20 cellular contexts compared by ENCODE assay signal in genomic region chr5:133265257-133265656, GRCh38.
DNase-seq lines count a peak whose midpoint lies in the region; ATAC-seq and TF ChIP-seq lines count a peak whose summit lies in the region.
"Had no signal": no experiment of that assay in that cellular context is flagged by ENCODE, and none has a peak within 500 bp of the region (broad histone marks: within the 10 kb centered on the region; RNA-seq: fewer than 3 reads in every experiment).

No MANE protein-coding gene starts in this region.

- no peak overlapping the region for H3K27ac Mint-ChIP-seq in stimulated activated memory B cell treated with anti-CD40 and anti-IgM and Interleukin-4, amounts not matched to agents 10 μg/mL and 1 μg/mL and 100 μg/mL, for 72 hours
- H3K27ac Mint-ChIP-seq: CD4-positive, alpha-beta T cell had no signal

- peaks cover 29% of the 10 kb centered on the region for H3K27me3 Mint-ChIP-seq in stimulated activated memory B cell treated with anti-CD40 and anti-IgM and Interleukin-4, amounts not matched to agents 10 μg/mL and 1 μg/mL and 100 μg/mL, for 72 hours
- H3K27me3 Mint-ChIP-seq: CD4-positive, alpha-beta T cell had no signal

- H3K9me3 Mint-ChIP-seq in stimulated activated memory B cell treated with anti-CD40 and anti-IgM and Interleukin-4, amounts not matched to agents 10 μg/mL and 1 μg/mL and 100 μg/mL, for 72 hours = no peaks in the 10 kb centered on the region
- H3K9me3 Mint-ChIP-seq: CD4-positive, alpha-beta T cell had no signal

- peak; percentile 38 for DNase-seq in GM12865 (ENCODE audit: low read depth)
- DNase-seq in RPMI8226 = peak; percentile 84
- no peak for DNase-seq in NCI-H2171 treated with DMSO at 0.1 percent for 48 hours (lab: John Stamatoyannopoulos, UW)
- DNase-seq in KG1 (lab: John Stamatoyannopoulos, UW) = no peak
- DNase-seq: AML-193; Calu3; CD4-positive, alpha-beta T cell; DMS53; IMR-90; Kasumi-1; NCI-H1105; NCI-H1694 treated with DMSO at 0.1 percent for 48 hours; NCI-H2107; NCI-H226; NCI-H526; NK-92 treated with Interleukin-12 subunit alpha and Interleukin-12 subunit beta, amount 100 ng/mL, for 24 hours; SHP77 treated with DMSO at 0.1 percent for 48 hours had no signal

- H3K4me3 Mint-ChIP-seq in stimulated activated memory B cell treated with anti-CD40 and anti-IgM and Interleukin-4, amounts not matched to agents 10 μg/mL and 1 μg/mL and 100 μg/mL, for 72 hours = no peak overlapping the region
- H3K4me3 Mint-ChIP-seq: CD4-positive, alpha-beta T cell had no signal

- H3K4me1 Mint-ChIP-seq in stimulated activated memory B cell treated with anti-CD40 and anti-IgM and Interleukin-4, amounts not matched to agents 10 μg/mL and 1 μg/mL and 100 μg/mL, for 72 hours = peaks cover 19% of the 10 kb centered on the region

- no peaks in the 10 kb centered on the region for H3K36me3 Mint-ChIP-seq in stimulated activated memory B cell treated with anti-CD40 and anti-IgM and Interleukin-4, amounts not matched to agents 10 μg/mL and 1 μg/mL and 100 μg/mL, for 72 hours

- no peak for TF ChIP-seq CTCF in GM12865 (IDR thresholded peaks at IDR 0.05; ENCODE audit: insufficient read depth, low read depth, low read length, missing control alignments)

- H3K4me3 ChIP-seq in GM12865 (ENCODE audit: low read depth, low read length) = no peak overlapping the region

- ATAC-seq in GM18867 (IDR thresholded peaks at IDR 0.05; ENCODE audit: unreplicated experiment) (peak; percentile 59), HG02571 (IDR thresholded peaks at IDR 0.05; ENCODE audit: unreplicated experiment) (no peak)
- peak; percentile 63 for ATAC-seq in stimulated activated memory B cell treated with anti-CD40 and anti-IgM and Interleukin-4, amounts not matched to agents 10 μg/mL and 1 μg/mL and 100 μg/mL, for 72 hours

Comparison
In these comparisons a context has a peak if more than half of its experiments do, and no peak if none do; other contexts are left out.
1. DNase-seq: peak in GM12865 (single experiment) and RPMI8226 (single experiment); none in NCI-H2171 treated with DMSO at 0.1 percent for 48 hours (single experiment) and KG1 (single experiment).